8 cellular contexts compared by ENCODE assay signal in the genomic region with DNA sequence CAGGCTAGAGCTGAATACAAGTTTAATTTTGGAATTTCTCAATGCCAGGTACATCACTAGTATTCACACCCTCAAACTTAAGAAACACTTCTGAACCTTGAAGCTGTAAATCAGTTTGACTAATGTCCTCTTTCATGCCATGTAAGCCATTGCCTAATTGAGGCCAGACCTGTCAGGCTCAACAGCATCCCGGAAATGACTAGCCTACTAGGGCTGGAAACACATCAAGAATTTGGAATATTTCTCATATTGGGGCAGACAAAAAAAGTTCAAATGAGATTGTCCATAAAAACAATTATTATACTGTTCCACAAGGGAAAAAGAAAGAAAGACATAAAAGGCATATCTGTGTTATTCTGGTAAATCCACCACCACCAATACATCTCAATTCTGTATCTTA. TPM values are rescaled to one million over a fixed set of nuclear protein-coding genes. Genes with fewer than 3 reads are reported as not detected.
A peak's percentile ranks its signal among the peaks of the same experiment; 100 is the strongest.
DNase-seq lines count a peak whose midpoint lies in the region; ATAC-seq, FAIRE-seq and TF ChIP-seq lines count a peak whose summit lies in the region.

No MANE protein-coding gene starts in this region.

- RAD21 ChIA-PET in GM12878 (lab: Charles Lee; ENCODE audit: unreplicated experiment) = interaction anchor here (0.8 to 2.1 kb wide), 6 partner anchors 8 to 159 kb away, joined by 3 to 9 read pairs (median 3); no protein-coding TSS in a partner anchor

- BruUV-seq in GM12878 (replicated peaks; lab: Mats Ljungman, UMichigan) = no TSS peak

- CTCF ChIA-PET in GM12878 (lab: Yijun Ruan, JAX) = interaction anchor here (0.9 to 2.7 kb wide), 5 partner anchors 9 to 159 kb away, joined by 5 to 14 read pairs (median 5); partner anchors contain the start of gene CHCT1

- SMC1A ChIA-PET in GM12878 (lab: Charles Lee; ENCODE audit: uncharacterized antibody, unreplicated experiment) = interaction anchor here (0.8 to 1.6 kb wide), 10 partner anchors 8 to 228 kb away, joined by 3 to 8 read pairs (median 4); no protein-coding TSS in a partner anchor

- TF ChIP-seq POLR2A in GM12878 (IDR thresholded peaks at IDR 0.05; ENCODE audit: low read depth, low read length) = no peak

- TF ChIP-seq EP300 in GM12878 (IDR thresholded peaks at IDR 0.05; ENCODE audit: borderline replicate concordance in 1 of 2, control insufficient read depth in 1 of 2, low read depth in 2 of 2, low read length in 2 of 2) = no peak

- DNase-seq in KBM-7 = peak; percentile 30
- DNase-seq in GM12878 (ENCODE audit: low read depth, low spot score) = no peak
- DNase-seq in lung microvascular endothelial cell (ENCODE audit: low read depth in 2 of 2) = peak; percentile 62 to 70
- no peak for DNase-seq in central memory CD4-positive, alpha-beta T cell
- DNase-seq in stimulated activated CD4-positive, alpha-beta T cell treated with anti-CD3 and anti-CD28 coated beads, Interleukin-4, amount 100 ng/mL, for 24 hours = no peak
- DNase-seq in activated naive CD4-positive, alpha-beta T cell treated with Interleukin-2 at 50 U/mL for 16 hours = no peak
- DNase-seq in NCI-H1105 treated with DMSO at 0.1 percent for 48 hours (lab: John Stamatoyannopoulos, UW) = no peak

- TF ChIP-seq RAD21 in GM12878 (IDR thresholded peaks at IDR 0.05; ENCODE audit: insufficient read depth, low read depth, low read length) = no peak

- H2AFZ ChIP-seq in GM12878 (ENCODE audit: control insufficient read depth, low read depth, low read length) = no peak overlapping the region

- peaks cover 55% of the 10 kb centered on the region for H3K79me2 ChIP-seq in GM12878 (ENCODE audit: control insufficient read depth, insufficient read depth, low read length)

- H3K4me2 ChIP-seq in BLaER1 (peak overlapping the region; percentile 80), GM12878 (ENCODE audit: control insufficient read depth, insufficient read depth) (peak overlapping the region; percentile 88)

- no peak for FAIRE-seq in GM12878 (lab: Jason Lieb, UNC)

- in situ Hi-C loops in KBM-7 (cut with MboI; ENCODE audit: low pct_unique_long_range_greater_than_20kb, low sequenced_read_pairs) (no loop called here), GM12878 (cut with MboI) (no loop called here)

- POLR2A ChIA-PET in GM12878 (lab: Charles Lee) = interaction anchor here (0.5 to 1.1 kb wide), 2 partner anchors 18 to 34 kb away, joined by 4 to 6 read pairs; no protein-coding TSS in a partner anchor

- H3K9ac ChIP-seq in BLaER1 = peak overlapping the region; percentile 94; the same call in 1 of the 2 replicates
- peak overlapping the region; percentile 90 for H3K9ac ChIP-seq in GM12878 (ENCODE audit: control insufficient read depth, insufficient read depth, low read length)

- H4K20me1 ChIP-seq in BLaER1 (peaks cover 55% of the 10 kb centered on the region), GM12878 (ENCODE audit: control insufficient read depth, insufficient read depth) (no peaks in the 10 kb centered on the region)

- H3K27me3 ChIP-seq in BLaER1 = no peaks in the 10 kb centered on the region
- H3K27me3 ChIP-seq in GM12878 (replicated peaks in 1 of 2; ENCODE audit: control insufficient read depth in 2 of 2, insufficient read depth in 2 of 2, low read length in 1 of 2) = no peaks in the 10 kb centered on the region

- WGBS in GM12878 (ENCODE audit: insufficient coverage, insufficient replicate concordance, low lambda C conversion rate, missing lambda C conversion rate) = 42% methylated on average over 1 of the region's 1 CpG

- no peak overlapping the region for H3K27ac ChIP-seq in BLaER1
- no peak overlapping the region; the same call in 1 of the 2 replicates for H3K27ac ChIP-seq in GM12878 (ENCODE audit: control insufficient read depth, insufficient read depth)

- TF ChIP-seq CTCF in GM12878 (IDR thresholded peaks at IDR 0.05 in 2 of 3, conservative IDR thresholded peaks at IDR 0.05 in 1 of 3; ENCODE audit: control insufficient read depth in 2 of 3, extremely low read depth in 1 of 3, insufficient read depth in 1 of 3, low read depth in 3 of 3, low read length in 3 of 3) = no peak

- H3K9me3 ChIP-seq in BLaER1 (no peaks in the 10 kb centered on the region), GM12878 (replicated peaks; ENCODE audit: control insufficient read depth, insufficient read depth, low read length) (no peaks in the 10 kb centered on the region)

- peak overlapping the region; percentile 93 for H3K4me3 ChIP-seq in BLaER1
- H3K4me3 ChIP-seq in GM12878 = peak overlapping the region; percentile 97

- no peak for ATAC-seq in GM12878

- H3K36me3 ChIP-seq in BLaER1 (0 out of 2 replicates have a peak, but pooled peaks cover 3% of the 10 kb centered on the region), GM12878 (ENCODE audit: control insufficient read depth in 2 of 2, insufficient read depth in 2 of 2, low read length in 1 of 2) (no peaks in the 10 kb centered on the region)

- H3K4me1 ChIP-seq in BLaER1 = peaks cover 50% of the 10 kb centered on the region
- no peaks in the 10 kb centered on the region for H3K4me1 ChIP-seq in GM12878 (ENCODE audit: control insufficient read depth, insufficient read depth, low read length)

- intact Hi-C loops in GM12878 (cut with micrococcal nuclease; ENCODE audit: unreplicated experiment) = loop anchor here (5.0 kb wide), 1 partner anchor 83 kb away; no protein-coding TSS in a partner anchor

TF ChIP-seq in GM12878, 131 proteins besides CTCF, POLR2A, EP300 and RAD21:
- no peak for TF ChIP-seq KDM1A (IDR thresholded peaks at IDR 0.05; ENCODE audit: borderline replicate concordance)
- 0 out of 4 replicates have a peak, but pooled peaks of 1 of the 2 experiments have one; percentile 15 for TF ChIP-seq ETV6 (conservative IDR thresholded peaks at IDR 0.05 in 1 of 2, IDR thresholded peaks at IDR 0.05 in 1 of 2; ENCODE audit: borderline replicate concordance in 1 of 2, low read depth in 1 of 2)

RNA-seq across cellular contexts. Expression of gene USP32, which starts 1.7 kb away (rescaled TPM):
- total RNA-seq in GM12878 (2013; cell fraction: nucleolus; rRNA removed) = 160 and 164 TPM in 2 replicates
- total RNA-seq in GM12878 (2014; rRNA removed) (27.3 and 31.1 TPM in 2 replicates), GM12878 (2014; rRNA removed; fragmentation: Illumina TruSeq; extraction: Trizol) (36.6 and 39.1 TPM in 2 replicates), GM12878 (2021) (35.0 and 36.8 TPM in 2 replicates), lung microvascular endothelial cell (34.4 and 48.4 TPM in 2 replicates)
- polyA plus RNA-seq in GM12878 (2011; ENCODE audit: low read depth) = 11.3 TPM
- polyA plus RNA-seq in GM12878 (2011; rRNA removed) (37.3 and 42.4 TPM in 2 replicates), GM12878 (2014; fragmentation: Illumina TruSeq; extraction: Trizol) (30.8 and 40.4 TPM in 2 replicates), GM12878 (2014; fragmentation: Nextera tagmentation; extraction: Ambion mirVana) (1 to 10 TPM; 7.8 to 9.8 TPM), GM12878 (2014; rRNA removed) (21.7 and 23.7 TPM in 2 replicates), GM12878 (2016; fragmentation: Nextera tagmentation; extraction: Ambion mirVana) (10 to 100 TPM; 10.7 to 10.9 TPM)
- 20.4 and 28.5 TPM in 2 replicates for polyA plus RNA-seq in GM12878 (2011; cell fraction: cytosol; rRNA removed)
- polyA plus RNA-seq in GM12878 (2011; cell fraction: nucleus; rRNA removed) = 18.1 and 23.8 TPM in 2 replicates
- polyA plus RNA-seq in GM12878 (2012) = 19.5 and 21.8 TPM in 2 replicates
- 35.6 and 52.5 TPM in 2 replicates for polyA minus RNA-seq in GM12878 (2011; rRNA and poly(A)+ RNA removed)
- polyA minus RNA-seq in GM12878 (2011; cell fraction: cytosol; rRNA and poly(A)+ RNA removed) = 11.6 and 22.2 TPM in 2 replicates
- polyA minus RNA-seq in GM12878 (2011; cell fraction: nucleus; rRNA and poly(A)+ RNA removed) = 19.5 and 22.9 TPM in 2 replicates

RNA-seq across cellular contexts. Expression of gene CHCT1, which starts 32.1 kb away (rescaled TPM):
- not detected in 2 replicates for total RNA-seq in GM12878 (2013; cell fraction: nucleolus; rRNA removed)
- 0.65 TPM in 1 of 2 replicates, not detected in the other for total RNA-seq in GM12878 (2014; rRNA removed)
- total RNA-seq in GM12878 (2014; rRNA removed; fragmentation: Illumina TruSeq; extraction: Trizol) = not detected in 2 replicates
- 0.23 TPM in 1 of 2 replicates, not detected in the other for total RNA-seq in GM12878 (2021)
- polyA plus RNA-seq in GM12878 (2011; ENCODE audit: low read depth) = not detected
- polyA plus RNA-seq in GM12878 (2011; rRNA removed) = not detected in 2 replicates
- 0.06 TPM in 1 of 2 replicates, not detected in the other for polyA plus RNA-seq in GM12878 (2011; cell fraction: cytosol; rRNA removed)
- not detected in 2 replicates for polyA plus RNA-seq in GM12878 (2011; cell fraction: nucleus; rRNA removed)
- polyA plus RNA-seq in GM12878 (2012) = not detected in 2 replicates
- not detected in 2 replicates for polyA plus RNA-seq in GM12878 (2014; fragmentation: Illumina TruSeq; extraction: Trizol)
- not detected for polyA plus RNA-seq in GM12878 (2014; fragmentation: Nextera tagmentation; extraction: Ambion mirVana)
- 0.35 TPM in 1 of 2 replicates, not detected in the other for polyA plus RNA-seq in GM12878 (2014; rRNA removed)
- polyA plus RNA-seq in GM12878 (2016; fragmentation: Nextera tagmentation; extraction: Ambion mirVana) = not detected
- polyA minus RNA-seq in GM12878 (2011; rRNA and poly(A)+ RNA removed) = not detected in 2 replicates
- not detected in 2 replicates for polyA minus RNA-seq in GM12878 (2011; cell fraction: cytosol; rRNA and poly(A)+ RNA removed)
- polyA minus RNA-seq in GM12878 (2011; cell fraction: nucleus; rRNA and poly(A)+ RNA removed) = not detected in 2 replicates
- not detected in 2 replicates for total RNA-seq in lung microvascular endothelial cell

Comparison
In these comparisons a context has a peak if more than half of its experiments do, and no peak if none do; other contexts are left out.
1. DNase-seq: peak in KBM-7 (single experiment) and lung microvascular endothelial cell (2 of 2); none in GM12878 (single experiment), central memory CD4-positive, alpha-beta T cell (single experiment), stimulated activated CD4-positive, alpha-beta T cell treated with anti-CD3 and anti-CD28 coated beads, Interleukin-4, amount 100 ng/mL, for 24 hours (single experiment), activated naive CD4-positive, alpha-beta T cell treated with Interleukin-2 at 50 U/mL for 16 hours (single experiment) and NCI-H1105 treated with DMSO at 0.1 percent for 48 hours (single experiment).